ENCODE assay signal across 2 cellular contexts in the genomic region with DNA sequence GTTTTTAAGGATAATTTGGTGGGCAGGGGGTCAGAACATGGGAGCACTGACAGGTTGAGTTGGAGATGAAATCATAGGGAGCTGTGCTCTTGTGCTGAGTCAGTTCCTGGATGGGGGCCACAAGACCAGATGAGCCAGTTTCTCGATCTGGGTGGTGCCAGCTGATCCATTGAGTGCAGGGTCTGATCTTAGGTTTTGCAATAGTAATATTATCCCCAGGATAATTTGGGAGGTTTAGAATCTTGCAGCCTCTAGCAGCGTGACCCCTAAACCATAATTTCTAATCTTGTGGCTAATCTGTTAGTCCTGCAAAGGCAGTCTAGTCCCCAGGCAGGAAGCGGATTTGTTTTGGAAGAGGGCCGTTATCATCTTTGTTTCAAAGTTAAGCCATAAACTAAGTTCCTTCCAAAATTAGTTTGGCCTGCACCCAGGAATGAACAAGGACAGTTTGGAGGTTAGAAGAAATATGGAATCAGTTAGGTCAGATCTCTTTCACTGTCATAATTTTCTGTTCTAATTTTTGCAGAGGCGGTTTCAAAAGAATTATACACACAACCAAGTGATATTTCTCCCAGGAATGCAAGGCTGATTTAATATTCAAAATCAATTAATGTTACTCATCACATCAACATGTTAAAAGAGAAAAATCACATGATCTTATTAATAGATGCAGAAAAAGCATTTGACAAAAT.
TF ChIP-seq lines count a peak whose summit lies in the region.

No MANE protein-coding gene starts in this region.

TF ChIP-seq in HepG2, 621 proteins besides CTCF, POLR2A, EP300 and RAD21:
- TF ChIP-seq, protein P1, sequence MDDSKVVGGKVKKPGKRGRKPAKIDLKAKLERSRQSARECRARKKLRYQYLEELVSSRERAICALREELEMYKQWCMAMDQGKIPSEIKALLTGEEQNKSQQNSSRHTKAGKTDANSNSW (CRISPR knock-in tag; IDR thresholded peaks at IDR 0.05; ENCODE audit: borderline replicate concordance): no peak
- TF ChIP-seq NFRKB (IDR thresholded peaks at IDR 0.05): no peak
- no peak for TF ChIP-seq MTA3 (CRISPR knock-in tag; IDR thresholded peaks at IDR 0.05)
- TF ChIP-seq, protein P2, sequence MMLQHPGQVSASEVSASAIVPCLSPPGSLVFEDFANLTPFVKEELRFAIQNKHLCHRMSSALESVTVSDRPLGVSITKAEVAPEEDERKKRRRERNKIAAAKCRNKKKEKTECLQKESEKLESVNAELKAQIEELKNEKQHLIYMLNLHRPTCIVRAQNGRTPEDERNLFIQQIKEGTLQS (CRISPR knock-in tag; IDR thresholded peaks at IDR 0.05): no peak
- no peak for TF ChIP-seq ZNF570 (CRISPR knock-in tag; IDR thresholded peaks at IDR 0.05; ENCODE audit: borderline replicate concordance)

TF ChIP-seq in K562, 482 proteins besides CTCF, POLR2A, EP300 and RAD21 (continues in another document):
- TF ChIP-seq ETV1 (tag; conservative IDR thresholded peaks at IDR 0.05; ENCODE audit: low read depth): peak; percentile 43
- TF ChIP-seq MCM7 (IDR thresholded peaks at IDR 0.05): no peak
- 0 out of 2 replicates have a peak, but pooled peaks have one; percentile 31 for TF ChIP-seq DPF2 (IDR thresholded peaks at IDR 0.05)
- peak; percentile 41; the same call in 1 of the 2 replicates for TF ChIP-seq FOXJ2 (tag; IDR thresholded peaks at IDR 0.05)
- TF ChIP-seq, protein P3, sequence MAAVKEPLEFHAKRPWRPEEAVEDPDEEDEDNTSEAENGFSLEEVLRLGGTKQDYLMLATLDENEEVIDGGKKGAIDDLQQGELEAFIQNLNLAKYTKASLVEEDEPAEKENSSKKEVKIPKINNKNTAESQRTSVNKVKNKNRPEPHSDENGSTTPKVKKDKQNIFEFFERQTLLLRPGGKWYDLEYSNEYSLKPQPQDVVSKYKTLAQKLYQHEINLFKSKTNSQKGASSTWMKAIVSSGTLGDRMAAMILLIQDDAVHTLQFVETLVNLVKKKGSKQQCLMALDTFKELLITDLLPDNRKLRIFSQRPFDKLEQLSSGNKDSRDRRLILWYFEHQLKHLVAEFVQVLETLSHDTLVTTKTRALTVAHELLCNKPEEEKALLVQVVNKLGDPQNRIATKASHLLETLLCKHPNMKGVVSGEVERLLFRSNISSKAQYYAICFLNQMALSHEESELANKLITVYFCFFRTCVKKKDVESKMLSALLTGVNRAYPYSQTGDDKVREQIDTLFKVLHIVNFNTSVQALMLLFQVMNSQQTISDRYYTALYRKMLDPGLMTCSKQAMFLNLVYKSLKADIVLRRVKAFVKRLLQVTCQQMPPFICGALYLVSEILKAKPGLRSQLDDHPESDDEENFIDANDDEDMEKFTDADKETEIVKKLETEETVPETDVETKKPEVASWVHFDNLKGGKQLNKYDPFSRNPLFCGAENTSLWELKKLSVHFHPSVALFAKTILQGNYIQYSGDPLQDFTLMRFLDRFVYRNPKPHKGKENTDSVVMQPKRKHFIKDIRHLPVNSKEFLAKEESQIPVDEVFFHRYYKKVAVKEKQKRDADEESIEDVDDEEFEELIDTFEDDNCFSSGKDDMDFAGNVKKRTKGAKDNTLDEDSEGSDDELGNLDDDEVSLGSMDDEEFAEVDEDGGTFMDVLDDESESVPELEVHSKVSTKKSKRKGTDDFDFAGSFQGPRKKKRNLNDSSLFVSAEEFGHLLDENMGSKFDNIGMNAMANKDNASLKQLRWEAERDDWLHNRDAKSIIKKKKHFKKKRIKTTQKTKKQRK (IDR thresholded peaks at IDR 0.05; ENCODE audit: borderline replicate concordance, low read depth, low read length): no peak
- TF ChIP-seq SMAD4 (CRISPR knock-in tag; conservative IDR thresholded peaks at IDR 0.05): peak; percentile 22; the same call in 1 of the 2 replicates
- TF ChIP-seq, protein P4, sequence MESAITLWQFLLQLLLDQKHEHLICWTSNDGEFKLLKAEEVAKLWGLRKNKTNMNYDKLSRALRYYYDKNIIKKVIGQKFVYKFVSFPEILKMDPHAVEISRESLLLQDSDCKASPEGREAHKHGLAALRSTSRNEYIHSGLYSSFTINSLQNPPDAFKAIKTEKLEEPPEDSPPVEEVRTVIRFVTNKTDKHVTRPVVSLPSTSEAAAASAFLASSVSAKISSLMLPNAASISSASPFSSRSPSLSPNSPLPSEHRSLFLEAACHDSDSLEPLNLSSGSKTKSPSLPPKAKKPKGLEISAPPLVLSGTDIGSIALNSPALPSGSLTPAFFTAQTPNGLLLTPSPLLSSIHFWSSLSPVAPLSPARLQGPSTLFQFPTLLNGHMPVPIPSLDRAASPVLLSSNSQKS (CRISPR knock-in tag; IDR thresholded peaks at IDR 0.05): no peak
- TF ChIP-seq SMARCC2 (IDR thresholded peaks at IDR 0.05; ENCODE audit: low read depth): no peak
- no peak for TF ChIP-seq RUNX1 (IDR thresholded peaks at IDR 0.05; ENCODE audit: low read depth)
- TF ChIP-seq MAFG (tag; conservative IDR thresholded peaks at IDR 0.05): peak; percentile 46; the same call in 1 of the 2 replicates
- no peak for TF ChIP-seq KDM1A (IDR thresholded peaks at IDR 0.05)
- TF ChIP-seq DMBX1 (CRISPR knock-in tag; IDR thresholded peaks at IDR 0.05; ENCODE audit: borderline replicate concordance): no peak
- no peak for TF ChIP-seq ZNF324 (CRISPR knock-in tag; IDR thresholded peaks at IDR 0.05)
- TF ChIP-seq, protein P5, sequence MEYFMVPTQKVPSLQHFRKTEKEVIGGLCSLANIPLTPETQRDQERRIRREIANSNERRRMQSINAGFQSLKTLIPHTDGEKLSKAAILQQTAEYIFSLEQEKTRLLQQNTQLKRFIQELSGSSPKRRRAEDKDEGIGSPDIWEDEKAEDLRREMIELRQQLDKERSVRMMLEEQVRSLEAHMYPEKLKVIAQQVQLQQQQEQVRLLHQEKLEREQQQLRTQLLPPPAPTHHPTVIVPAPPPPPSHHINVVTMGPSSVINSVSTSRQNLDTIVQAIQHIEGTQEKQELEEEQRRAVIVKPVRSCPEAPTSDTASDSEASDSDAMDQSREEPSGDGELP (CRISPR knock-in tag; IDR thresholded peaks at IDR 0.05; ENCODE audit: borderline replicate concordance): peak; percentile 47; the same call in 1 of the 2 replicates
- TF ChIP-seq SAFB2 (IDR thresholded peaks at IDR 0.05; ENCODE audit: borderline replicate concordance, low read depth, low read length, severe bottlenecking): no peak
- TF ChIP-seq, protein P6, sequence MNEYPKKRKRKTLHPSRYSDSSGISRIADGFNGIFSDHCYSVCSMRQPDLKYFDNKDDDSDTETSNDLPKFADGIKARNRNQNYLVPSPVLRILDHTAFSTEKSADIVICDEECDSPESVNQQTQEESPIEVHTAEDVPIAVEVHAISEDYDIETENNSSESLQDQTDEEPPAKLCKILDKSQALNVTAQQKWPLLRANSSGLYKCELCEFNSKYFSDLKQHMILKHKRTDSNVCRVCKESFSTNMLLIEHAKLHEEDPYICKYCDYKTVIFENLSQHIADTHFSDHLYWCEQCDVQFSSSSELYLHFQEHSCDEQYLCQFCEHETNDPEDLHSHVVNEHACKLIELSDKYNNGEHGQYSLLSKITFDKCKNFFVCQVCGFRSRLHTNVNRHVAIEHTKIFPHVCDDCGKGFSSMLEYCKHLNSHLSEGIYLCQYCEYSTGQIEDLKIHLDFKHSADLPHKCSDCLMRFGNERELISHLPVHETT (CRISPR knock-in tag; conservative IDR thresholded peaks at IDR 0.05 in 1 of 2, IDR thresholded peaks at IDR 0.05 in 1 of 2): peak in 1 of 2 experiments; percentile 51; a peak in 1 of 4 replicates
- no peak for TF ChIP-seq RAD51 (IDR thresholded peaks at IDR 0.05; ENCODE audit: borderline replicate concordance, low read depth)
- TF ChIP-seq GATA2 (CRISPR knock-in tag; IDR thresholded peaks at IDR 0.05): peak; percentile 22; the same call in 1 of the 2 replicates
- TF ChIP-seq, protein P7, sequence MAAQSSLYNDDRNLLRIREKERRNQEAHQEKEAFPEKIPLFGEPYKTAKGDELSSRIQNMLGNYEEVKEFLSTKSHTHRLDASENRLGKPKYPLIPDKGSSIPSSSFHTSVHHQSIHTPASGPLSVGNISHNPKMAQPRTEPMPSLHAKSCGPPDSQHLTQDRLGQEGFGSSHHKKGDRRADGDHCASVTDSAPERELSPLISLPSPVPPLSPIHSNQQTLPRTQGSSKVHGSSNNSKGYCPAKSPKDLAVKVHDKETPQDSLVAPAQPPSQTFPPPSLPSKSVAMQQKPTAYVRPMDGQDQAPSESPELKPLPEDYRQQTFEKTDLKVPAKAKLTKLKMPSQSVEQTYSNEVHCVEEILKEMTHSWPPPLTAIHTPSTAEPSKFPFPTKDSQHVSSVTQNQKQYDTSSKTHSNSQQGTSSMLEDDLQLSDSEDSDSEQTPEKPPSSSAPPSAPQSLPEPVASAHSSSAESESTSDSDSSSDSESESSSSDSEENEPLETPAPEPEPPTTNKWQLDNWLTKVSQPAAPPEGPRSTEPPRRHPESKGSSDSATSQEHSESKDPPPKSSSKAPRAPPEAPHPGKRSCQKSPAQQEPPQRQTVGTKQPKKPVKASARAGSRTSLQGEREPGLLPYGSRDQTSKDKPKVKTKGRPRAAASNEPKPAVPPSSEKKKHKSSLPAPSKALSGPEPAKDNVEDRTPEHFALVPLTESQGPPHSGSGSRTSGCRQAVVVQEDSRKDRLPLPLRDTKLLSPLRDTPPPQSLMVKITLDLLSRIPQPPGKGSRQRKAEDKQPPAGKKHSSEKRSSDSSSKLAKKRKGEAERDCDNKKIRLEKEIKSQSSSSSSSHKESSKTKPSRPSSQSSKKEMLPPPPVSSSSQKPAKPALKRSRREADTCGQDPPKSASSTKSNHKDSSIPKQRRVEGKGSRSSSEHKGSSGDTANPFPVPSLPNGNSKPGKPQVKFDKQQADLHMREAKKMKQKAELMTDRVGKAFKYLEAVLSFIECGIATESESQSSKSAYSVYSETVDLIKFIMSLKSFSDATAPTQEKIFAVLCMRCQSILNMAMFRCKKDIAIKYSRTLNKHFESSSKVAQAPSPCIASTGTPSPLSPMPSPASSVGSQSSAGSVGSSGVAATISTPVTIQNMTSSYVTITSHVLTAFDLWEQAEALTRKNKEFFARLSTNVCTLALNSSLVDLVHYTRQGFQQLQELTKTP (IDR thresholded peaks at IDR 0.05; ENCODE audit: low read depth in 1 of 2, partially characterized antibody in 2 of 2): no peak
- peak; percentile 37; the same call in 1 of the 2 replicates for TF ChIP-seq SMARCA4 (IDR thresholded peaks at IDR 0.05)
- TF ChIP-seq KAT8 (IDR thresholded peaks at IDR 0.05; ENCODE audit: low read depth): no peak
- no peak for TF ChIP-seq KAT2B (IDR thresholded peaks at IDR 0.05; ENCODE audit: low read depth, low read length)
- TF ChIP-seq GTF2A2 (tag; IDR thresholded peaks at IDR 0.05): no peak
- TF ChIP-seq HCFC1 (IDR thresholded peaks at IDR 0.05; ENCODE audit: low read depth, low read length): no peak
- TF ChIP-seq MAFF (IDR thresholded peaks at IDR 0.05; ENCODE audit: low read length): peak; percentile 21; the same call in 1 of the 2 replicates
- no peak for TF ChIP-seq ILF3 (IDR thresholded peaks at IDR 0.05; ENCODE audit: borderline replicate concordance)
- TF ChIP-seq, protein P8, sequence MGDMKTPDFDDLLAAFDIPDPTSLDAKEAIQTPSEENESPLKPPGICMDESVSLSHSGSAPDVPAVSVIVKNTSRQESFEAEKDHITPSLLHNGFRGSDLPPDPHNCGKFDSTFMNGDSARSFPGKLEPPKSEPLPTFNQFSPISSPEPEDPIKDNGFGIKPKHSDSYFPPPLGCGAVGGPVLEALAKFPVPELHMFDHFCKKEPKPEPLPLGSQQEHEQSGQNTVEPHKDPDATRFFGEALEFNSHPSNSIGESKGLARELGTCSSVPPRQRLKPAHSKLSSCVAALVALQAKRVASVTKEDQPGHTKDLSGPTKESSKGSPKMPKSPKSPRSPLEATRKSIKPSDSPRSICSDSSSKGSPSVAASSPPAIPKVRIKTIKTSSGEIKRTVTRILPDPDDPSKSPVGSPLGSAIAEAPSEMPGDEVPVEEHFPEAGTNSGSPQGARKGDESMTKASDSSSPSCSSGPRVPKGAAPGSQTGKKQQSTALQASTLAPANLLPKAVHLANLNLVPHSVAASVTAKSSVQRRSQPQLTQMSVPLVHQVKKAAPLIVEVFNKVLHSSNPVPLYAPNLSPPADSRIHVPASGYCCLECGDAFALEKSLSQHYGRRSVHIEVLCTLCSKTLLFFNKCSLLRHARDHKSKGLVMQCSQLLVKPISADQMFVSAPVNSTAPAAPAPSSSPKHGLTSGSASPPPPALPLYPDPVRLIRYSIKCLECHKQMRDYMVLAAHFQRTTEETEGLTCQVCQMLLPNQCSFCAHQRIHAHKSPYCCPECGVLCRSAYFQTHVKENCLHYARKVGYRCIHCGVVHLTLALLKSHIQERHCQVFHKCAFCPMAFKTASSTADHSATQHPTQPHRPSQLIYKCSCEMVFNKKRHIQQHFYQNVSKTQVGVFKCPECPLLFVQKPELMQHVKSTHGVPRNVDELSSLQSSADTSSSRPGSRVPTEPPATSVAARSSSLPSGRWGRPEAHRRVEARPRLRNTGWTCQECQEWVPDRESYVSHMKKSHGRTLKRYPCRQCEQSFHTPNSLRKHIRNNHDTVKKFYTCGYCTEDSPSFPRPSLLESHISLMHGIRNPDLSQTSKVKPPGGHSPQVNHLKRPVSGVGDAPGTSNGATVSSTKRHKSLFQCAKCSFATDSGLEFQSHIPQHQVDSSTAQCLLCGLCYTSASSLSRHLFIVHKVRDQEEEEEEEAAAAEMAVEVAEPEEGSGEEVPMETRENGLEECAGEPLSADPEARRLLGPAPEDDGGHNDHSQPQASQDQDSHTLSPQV (IDR thresholded peaks at IDR 0.05): no peak
- TF ChIP-seq ZNF778 (CRISPR knock-in tag; IDR thresholded peaks at IDR 0.05): no peak
- TF ChIP-seq SMAD2 (IDR thresholded peaks at IDR 0.05; ENCODE audit: low read depth, low read length): no peak
- TF ChIP-seq ZNF133 (CRISPR knock-in tag; IDR thresholded peaks at IDR 0.05): no peak
- TF ChIP-seq CCNT2 (IDR thresholded peaks at IDR 0.05; ENCODE audit: borderline replicate concordance, extremely low read depth, insufficient read length, low read depth, low read length): no peak
- peak; percentile 72 for TF ChIP-seq NFE2 (IDR thresholded peaks at IDR 0.05; ENCODE audit: low read depth)
- TF ChIP-seq SMC3 (conservative IDR thresholded peaks at IDR 0.05; ENCODE audit: insufficient read depth, low read depth, low read length): no peak
- no peak for TF ChIP-seq TAF9B (IDR thresholded peaks at IDR 0.05; ENCODE audit: partially characterized antibody)
- TF ChIP-seq WHSC1 (IDR thresholded peaks at IDR 0.05; ENCODE audit: low read length): no peak
- TF ChIP-seq, protein P9, sequence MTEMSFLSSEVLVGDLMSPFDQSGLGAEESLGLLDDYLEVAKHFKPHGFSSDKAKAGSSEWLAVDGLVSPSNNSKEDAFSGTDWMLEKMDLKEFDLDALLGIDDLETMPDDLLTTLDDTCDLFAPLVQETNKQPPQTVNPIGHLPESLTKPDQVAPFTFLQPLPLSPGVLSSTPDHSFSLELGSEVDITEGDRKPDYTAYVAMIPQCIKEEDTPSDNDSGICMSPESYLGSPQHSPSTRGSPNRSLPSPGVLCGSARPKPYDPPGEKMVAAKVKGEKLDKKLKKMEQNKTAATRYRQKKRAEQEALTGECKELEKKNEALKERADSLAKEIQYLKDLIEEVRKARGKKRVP (CRISPR knock-in tag; IDR thresholded peaks at IDR 0.05): no peak
- TF ChIP-seq CC2D1A (IDR thresholded peaks at IDR 0.05): no peak
- TF ChIP-seq DNMT1 (IDR thresholded peaks at IDR 0.05): no peak
- no peak for TF ChIP-seq NR1H2 (CRISPR knock-in tag; IDR thresholded peaks at IDR 0.05)
- TF ChIP-seq COPS2 (conservative IDR thresholded peaks at IDR 0.05): no peak
- no peak for TF ChIP-seq PML (IDR thresholded peaks at IDR 0.05; ENCODE audit: low read length)
- TF ChIP-seq NFIC (IDR thresholded peaks at IDR 0.05): peak; percentile 16; the same call in 1 of the 2 replicates
- TF ChIP-seq, protein P10, sequence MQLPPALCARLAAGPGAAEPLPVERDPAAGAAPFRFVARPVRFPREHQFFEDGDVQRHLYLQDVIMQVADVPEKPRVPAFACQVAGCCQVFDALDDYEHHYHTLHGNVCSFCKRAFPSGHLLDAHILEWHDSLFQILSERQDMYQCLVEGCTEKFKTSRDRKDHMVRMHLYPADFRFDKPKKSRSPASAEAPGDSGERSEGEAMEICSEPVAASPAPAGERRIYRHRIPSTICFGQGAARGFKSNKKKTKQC (CRISPR knock-in tag; IDR thresholded peaks at IDR 0.05): no peak
- no peak for TF ChIP-seq ZNF224 (CRISPR knock-in tag; IDR thresholded peaks at IDR 0.05)
- no peak for TF ChIP-seq ZNF175 (CRISPR knock-in tag; IDR thresholded peaks at IDR 0.05; ENCODE audit: low read depth)
